Comparison of ENCODE assay signal across 23 cellular contexts in the genomic region with DNA sequence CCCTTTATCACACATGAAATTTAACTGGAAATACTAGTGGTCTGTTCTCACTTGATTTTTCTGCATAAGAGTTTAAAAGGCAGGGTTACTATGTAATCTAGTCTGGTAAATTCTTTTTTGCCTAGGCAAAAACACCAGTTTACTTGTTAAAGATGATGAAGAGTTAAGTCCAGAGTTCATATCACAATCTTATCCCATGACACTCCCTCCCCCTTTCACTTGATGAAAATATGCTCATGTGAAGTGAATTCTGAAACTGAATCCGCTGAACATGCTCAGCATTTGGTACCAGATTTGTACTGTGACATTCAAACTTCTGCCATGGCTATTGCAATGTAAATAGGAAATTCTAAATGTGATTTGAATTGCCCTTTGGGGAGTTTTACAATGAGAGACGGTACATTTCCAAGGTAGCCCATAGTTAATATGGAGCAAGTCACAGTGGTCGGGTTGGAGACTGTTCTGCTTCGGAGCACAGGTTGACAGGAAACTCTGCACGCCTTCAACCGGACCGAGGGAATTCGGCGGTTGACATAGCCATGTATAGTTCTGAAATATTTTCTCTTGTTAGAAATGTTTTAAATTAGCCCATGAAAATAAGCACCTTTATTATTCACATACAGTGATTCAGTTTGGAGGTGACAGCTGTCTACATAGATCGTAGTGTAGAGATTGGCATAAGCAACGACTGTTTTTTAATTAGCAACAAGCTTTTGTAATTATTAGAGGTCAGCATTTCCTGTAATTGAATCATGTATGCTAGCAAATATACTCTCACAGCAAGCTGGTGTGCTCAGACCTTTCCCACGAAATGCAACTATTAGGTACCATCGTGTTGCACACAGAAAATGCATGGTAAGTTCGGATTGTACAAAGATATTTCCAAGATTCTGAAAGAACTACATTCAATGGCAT.
DNase-seq lines count a peak whose midpoint lies in the region; ATAC-seq and TF ChIP-seq lines count a peak whose summit lies in the region.
"Had no signal": no experiment of that assay in that cellular context is flagged by ENCODE, and none has a peak within 500 bp of the region (broad histone marks: within the 10 kb centered on the region; RNA-seq: fewer than 3 reads in every experiment).

No MANE protein-coding gene starts in this region.

- H3K23ac ChIP-seq in neuronal stem cell (ENCODE audit: low read depth, low read length, poor library complexity), result no peak overlapping the region

- H3K27ac ChIP-seq in osteoblast (ENCODE audit: low read depth, low read length) (no peak overlapping the region), neuronal stem cell (replicated peaks; ENCODE audit: low read length) (no peak overlapping the region)
- H3K27ac ChIP-seq: C4-2B, foreskin keratinocyte, suprapubic skin had no signal

- intact Hi-C loops in Caco-2 (cut with micrococcal nuclease; ENCODE audit: unreplicated experiment), result loop anchor here (1.0 to 10.0 kb wide), 4 partner anchors 25 to 800 kb away; partner anchors contain the start of gene MECOM

- peaks cover 69% of the 10 kb centered on the region for H3K4me1 ChIP-seq in Caco-2
- H3K4me1 ChIP-seq in osteoblast (ENCODE audit: insufficient read depth, low read length), result no peaks in the 10 kb centered on the region
- H3K4me1 ChIP-seq in neuronal stem cell (ENCODE audit: control insufficient read depth in 2 of 2, insufficient read depth in 1 of 2, low read depth in 1 of 2, low read length in 2 of 2), result no peaks in the 10 kb centered on the region
- H3K4me1 ChIP-seq: foreskin keratinocyte, Peyer's patch, suprapubic skin had no signal

- H2BK5ac ChIP-seq in neuronal stem cell (ENCODE audit: low read length), result no peak overlapping the region

- no peaks in the 10 kb centered on the region for H3K79me1 ChIP-seq in neuronal stem cell (ENCODE audit: low read depth, low read length)

- no peak overlapping the region for H2BK120ac ChIP-seq in neuronal stem cell (ENCODE audit: low read depth, low read length)

- H2AK5ac ChIP-seq in neuronal stem cell (ENCODE audit: low read depth, low read length), result no peak overlapping the region

- no TSS peak for BruUV-seq in Caco-2 (replicated peaks; lab: Mats Ljungman, UMichigan)

- no peaks in the 10 kb centered on the region for H3K27me3 ChIP-seq in Caco-2 (replicated peaks; ENCODE audit: control insufficient read depth, insufficient read depth, low read length)
- peaks cover 17% of the 10 kb centered on the region for H3K27me3 ChIP-seq in osteoblast (ENCODE audit: insufficient read depth, low read length)
- H3K27me3 ChIP-seq in neuronal stem cell (ENCODE audit: control insufficient read depth in 3 of 3, insufficient read depth in 3 of 3, low read depth in 1 of 3, low read length in 3 of 3), result no peaks in the 10 kb centered on the region
- H3K27me3 ChIP-seq: Peyer's patch, suprapubic skin had no signal

- no peak overlapping the region for H3K9ac ChIP-seq in neuronal stem cell (ENCODE audit: low read depth, low read length, poor library complexity)

- H3K9me3 ChIP-seq in Caco-2 (no peaks in the 10 kb centered on the region), osteoblast (ENCODE audit: low read depth, low read length) (no peaks in the 10 kb centered on the region), neuronal stem cell (replicated peaks in 1 of 2; ENCODE audit: control insufficient read depth in 2 of 2, insufficient read depth in 1 of 2, low read depth in 1 of 2, low read length in 2 of 2) (no peaks in the 10 kb centered on the region)
- H3K9me3 ChIP-seq: Peyer's patch, suprapubic skin had no signal

- H3K79me2 ChIP-seq in osteoblast (ENCODE audit: insufficient read depth, low read length), result no peaks in the 10 kb centered on the region

- H2AFZ ChIP-seq in osteoblast (ENCODE audit: low read length) (peak overlapping the region; percentile 2), neuronal stem cell (ENCODE audit: low read length) (no peak overlapping the region)

- CTCF ChIA-PET in Caco-2 (lab: Charles Lee), result interaction anchor here (0.7 to 2.0 kb wide), 4 partner anchors 9 to 804 kb away, joined by 3 to 10 read pairs (median 4); no protein-coding TSS in a partner anchor

- no peaks in the 10 kb centered on the region for H3K27me3 Mint-ChIP-seq in Caco-2 (ENCODE audit: insufficient read depth, unreplicated experiment)
- H3K27me3 Mint-ChIP-seq: activated CD8-positive, alpha-beta memory T cell treated with anti-CD3 and anti-CD28 coated beads, Interleukin-2, amount 10 ng/mL, durations not matched to agents 7 days and 5 days; memory B cell had no signal

- H3K4me3 Mint-ChIP-seq in Caco-2 (ENCODE audit: unreplicated experiment), result peak overlapping the region; percentile 24
- H3K4me3 Mint-ChIP-seq: activated CD8-positive, alpha-beta memory T cell treated with anti-CD3 and anti-CD28 coated beads, Interleukin-2, amount 10 ng/mL, durations not matched to agents 7 days and 5 days; activated T-helper 1 cell treated with anti-CD3 and anti-CD28 coated beads, Interleukin-12 subunit alpha, Interleukin-12 subunit beta, Interleukin-2, Interleukin-4 antibody, amounts not matched to agents 30 ng/mL and 10 ng/mL and 1 ng/mL, durations not matched to agents 14 hours and 24 hours and 36 hours; memory B cell; natural killer cell had no signal

- H3K18ac ChIP-seq in neuronal stem cell (ENCODE audit: low read length), result no peak overlapping the region

- H2BK12ac ChIP-seq in neuronal stem cell (ENCODE audit: low read length), result no peak overlapping the region

- no peaks in the 10 kb centered on the region for H3K36me3 Mint-ChIP-seq in Caco-2 (ENCODE audit: insufficient read depth, unreplicated experiment)
- H3K36me3 Mint-ChIP-seq: activated CD8-positive, alpha-beta memory T cell treated with anti-CD3 and anti-CD28 coated beads, Interleukin-2, amount 10 ng/mL, durations not matched to agents 7 days and 5 days; memory B cell; natural killer cell had no signal

- H4K8ac ChIP-seq in neuronal stem cell (ENCODE audit: low read depth, low read length), result no peak overlapping the region

- H3K9me3 Mint-ChIP-seq in Caco-2 (ENCODE audit: unreplicated experiment), result peaks cover 10% of the 10 kb centered on the region
- H3K9me3 Mint-ChIP-seq: activated T-helper 1 cell treated with anti-CD3 and anti-CD28 coated beads, Interleukin-12 subunit alpha, Interleukin-12 subunit beta, Interleukin-2, Interleukin-4 antibody, amounts not matched to agents 30 ng/mL and 10 ng/mL and 1 ng/mL, durations not matched to agents 14 hours and 24 hours and 36 hours; memory B cell had no signal

- H2BK15ac ChIP-seq in neuronal stem cell (ENCODE audit: low read length), result no peak overlapping the region

- POLR2A ChIA-PET in Caco-2 (lab: Charles Lee), result no interaction called here

- H3K4me2 ChIP-seq in osteoblast (ENCODE audit: insufficient read depth, low read length), result no peak overlapping the region
- H3K4me2 ChIP-seq in neuronal stem cell (ENCODE audit: insufficient read depth, low read length, poor library complexity, severe bottlenecking), result no peak overlapping the region

- H3K14ac ChIP-seq in neuronal stem cell (ENCODE audit: low read length), result no peak overlapping the region

- no peak overlapping the region; the same call in 1 of the 2 replicates for H3K4me3 ChIP-seq in Caco-2 (ENCODE audit: low read depth, low read length)
- H3K4me3 ChIP-seq in epithelial cell of proximal tubule (ENCODE audit: low read depth, low read length), result peak overlapping the region; percentile 39
- H3K4me3 ChIP-seq in osteoblast (ENCODE audit: insufficient read depth, low read length), result no peak overlapping the region
- no peak overlapping the region for H3K4me3 ChIP-seq in neuronal stem cell (ENCODE audit: low read length in 2 of 2)
- H3K4me3 ChIP-seq: suprapubic skin had no signal

- no peak overlapping the region for H3K4ac ChIP-seq in neuronal stem cell (ENCODE audit: low read length)

- H4K91ac ChIP-seq in neuronal stem cell (ENCODE audit: low read depth, low read length, poor library complexity), result no peak overlapping the region

- no CpG with 5 or more reads among the region's 14 CpGs for WGBS in neuronal stem cell (ENCODE audit: extremely low coverage in 2 of 2, insufficient read length in 2 of 2, insufficient replicate concordance in 1 of 2), 2 donors

- peak; percentile 16 for ATAC-seq in HG02884 (IDR thresholded peaks at IDR 0.05; ENCODE audit: unreplicated experiment)
- ATAC-seq in HG02870 (IDR thresholded peaks at IDR 0.05; ENCODE audit: unreplicated experiment), result no peak
- ATAC-seq: activated CD8-positive, alpha-beta memory T cell treated with anti-CD3 and anti-CD28 coated beads, Interleukin-2, amount 10 ng/mL, durations not matched to agents 7 days and 5 days; foreskin keratinocyte; natural killer cell had no signal

- H3K36me3 ChIP-seq in Caco-2 (ENCODE audit: control insufficient read depth, insufficient read depth, low read length), result no peaks in the 10 kb centered on the region
- H3K36me3 ChIP-seq in osteoblast (ENCODE audit: insufficient read depth, low read length), result no peaks in the 10 kb centered on the region
- H3K36me3 ChIP-seq in neuronal stem cell (replicated peaks in 1 of 2; ENCODE audit: control insufficient read depth in 2 of 2, insufficient read depth in 2 of 2, low read length in 2 of 2), result no peaks in the 10 kb centered on the region
- H3K36me3 ChIP-seq: Peyer's patch, suprapubic skin had no signal

- H3K4me1 Mint-ChIP-seq in Caco-2 (ENCODE audit: low read depth, unreplicated experiment), result peaks cover 22% of the 10 kb centered on the region
- H3K4me1 Mint-ChIP-seq: activated CD8-positive, alpha-beta memory T cell treated with anti-CD3 and anti-CD28 coated beads, Interleukin-2, amount 10 ng/mL, durations not matched to agents 7 days and 5 days; memory B cell; natural killer cell had no signal

- DNase-seq in Caco-2 (no peak), epithelial cell of proximal tubule (ENCODE audit: low read depth) (peak; percentile 73), osteoblast (ENCODE audit: insufficient read length, low spot score, missing footprints) (no peak), neuronal stem cell (ENCODE audit: low spot score) (no peak), NCI-H2029 (lab: John Stamatoyannopoulos, UW) (no peak)
- DNase-seq in activated CD8-positive, alpha-beta memory T cell treated with anti-CD3 and anti-CD28 coated beads, Interleukin-2, amount 50 U/mL, for 4 hours, result no peak
- DNase-seq: activated CD4-positive, alpha-beta T cell treated with anti-CD3 and anti-CD28 coated beads for 48 hours; activated CD8-positive, alpha-beta memory T cell treated with anti-CD3 and anti-CD28 coated beads, Interleukin-2, amount 10 ng/mL, durations not matched to agents 7 days and 5 days; activated naive CD4-positive, alpha-beta T cell treated with anti-CD3 and anti-CD28 coated beads, Interleukin-2, amount 50 U/mL, for 16 hours; central memory CD4-positive, alpha-beta T cell; DMS 273 treated with DMSO at 0.1 percent for 48 hours; foreskin keratinocyte; natural killer cell; NCI-H446 treated with DMSO at 0.1 percent for 48 hours; NK-92 treated with Interleukin-12 subunit alpha and Interleukin-12 subunit beta, amount 100 ng/mL, for 24 hours; Peyer's patch; T-helper 2 cell had no signal

- TF ChIP-seq CTCF in Caco-2 (IDR thresholded peaks at IDR 0.05; ENCODE audit: insufficient read depth in 1 of 2, low read depth in 1 of 2, low read length in 1 of 2, severe bottlenecking in 1 of 2, unreplicated experiment in 1 of 2) (no peak), epithelial cell of proximal tubule (conservative IDR thresholded peaks at IDR 0.05; ENCODE audit: low read depth, low read length) (no peak), osteoblast (IDR thresholded peaks at IDR 0.05; ENCODE audit: extremely low read depth, low read depth, low read length) (no peak)

- H4K20me1 ChIP-seq in osteoblast (ENCODE audit: insufficient read depth, low read length), result no peaks in the 10 kb centered on the region

- H3K27ac Mint-ChIP-seq in Caco-2 (ENCODE audit: unreplicated experiment), result no peak overlapping the region
- H3K27ac Mint-ChIP-seq: activated CD8-positive, alpha-beta memory T cell treated with anti-CD3 and anti-CD28 coated beads, Interleukin-2, amount 10 ng/mL, durations not matched to agents 7 days and 5 days; activated T-helper 1 cell treated with anti-CD3 and anti-CD28 coated beads, Interleukin-12 subunit alpha, Interleukin-12 subunit beta, Interleukin-2, Interleukin-4 antibody, amounts not matched to agents 30 ng/mL and 10 ng/mL and 1 ng/mL, durations not matched to agents 14 hours and 24 hours and 36 hours; memory B cell; natural killer cell had no signal
